Comparison of ENCODE assay signal across 1 cellular context in genomic region chr14:71321556-71322315, GRCh38.
TF ChIP-seq lines count a peak whose summit lies in the region.

No MANE protein-coding gene starts in this region.

TF ChIP-seq in SK-N-SH treated with all-trans-retinoic acid at 6 μM for 48 hours, 23 proteins besides CTCF, POLR2A, EP300 and RAD21 (continued from another document):
- TF ChIP-seq POU6F1 (CRISPR knock-in tag; IDR thresholded peaks at IDR 0.05; ENCODE audit: borderline replicate concordance, low read depth) = no peak
- no peak for TF ChIP-seq ISL1 (CRISPR knock-in tag; IDR thresholded peaks at IDR 0.05)
